In the genomic region with DNA sequence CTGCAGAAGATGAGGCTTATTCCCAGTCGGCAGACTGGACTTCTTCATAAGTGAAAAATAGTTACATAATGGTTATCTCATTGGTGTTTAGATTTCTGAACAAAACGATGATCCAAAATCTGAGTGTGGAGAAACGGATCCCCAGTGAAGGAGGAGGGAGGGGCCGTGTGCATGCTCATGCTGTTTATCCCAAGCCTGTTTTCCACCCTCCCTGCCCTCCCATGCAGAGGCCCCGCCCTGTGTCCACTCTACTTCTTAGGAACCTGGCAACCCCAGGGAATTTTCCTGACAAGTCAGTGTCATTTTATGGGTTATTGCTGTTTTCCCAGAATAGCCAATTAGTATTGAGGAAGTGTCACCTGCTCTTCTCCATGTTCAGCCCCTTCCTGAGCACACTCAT, we compare ENCODE assay signal across 17 cellular contexts.
DNase-seq lines count a peak whose midpoint lies in the region; ATAC-seq and TF ChIP-seq lines count a peak whose summit lies in the region.
"Had no signal": no experiment of that assay in that cellular context is flagged by ENCODE, and none has a peak within 500 bp of the region (broad histone marks: within the 10 kb centered on the region; RNA-seq: fewer than 3 reads in every experiment).

No MANE protein-coding gene starts in this region.

- H3K4me3 ChIP-seq in right atrium auricular region = no peak overlapping the region
- H3K4me3 ChIP-seq: gastrocnemius medialis, right lobe of liver had no signal

- peak overlapping the region; percentile 91 for H3K27ac Mint-ChIP-seq in activated T-cell treated with anti-CD3 and anti-CD28 coated beads, Interleukin-2, amount 50 U/mL, for 24 hours
- H3K27ac Mint-ChIP-seq in activated CD8-positive, alpha-beta T cell treated with anti-CD3 and anti-CD28 coated beads, Interleukin-2, amount 10 ng/mL, durations not matched to agents 7 days and 5 days = peak overlapping the region; percentile 50
- H3K27ac Mint-ChIP-seq in stimulated activated effector memory CD8-positive, alpha-beta T cell treated with anti-CD3 and anti-CD28 coated beads, Interleukin-12 subunit alpha, Interleukin-12 subunit beta, amount 100 ng/mL, for 72 hours = peak overlapping the region; percentile 96

- POLR2A ChIA-PET in activated CD8-positive, alpha-beta T cell treated with anti-CD3 and anti-CD28 coated beads, Interleukin-2, amount 10 ng/mL, durations not matched to agents 7 days and 5 days (lab: Charles Lee) = interaction anchor here (1.2 kb wide), 1 partner anchor 12 kb away, joined by 4 read pairs; no protein-coding TSS in a partner anchor

- H3K4me1 ChIP-seq in right atrium auricular region = peaks cover 0 to 55% of the 10 kb centered on the region in 2 donors
- H3K4me1 ChIP-seq: right lobe of liver had no signal

- no peak overlapping the region for H3K4me3 Mint-ChIP-seq in activated T-cell treated with anti-CD3 and anti-CD28 coated beads, Interleukin-2, amount 50 U/mL, for 24 hours
- no peak overlapping the region for H3K4me3 Mint-ChIP-seq in activated CD8-positive, alpha-beta T cell treated with anti-CD3 and anti-CD28 coated beads, Interleukin-2, amount 10 ng/mL, durations not matched to agents 7 days and 5 days
- H3K4me3 Mint-ChIP-seq in stimulated activated effector memory CD8-positive, alpha-beta T cell treated with anti-CD3 and anti-CD28 coated beads, Interleukin-12 subunit alpha, Interleukin-12 subunit beta, amount 100 ng/mL, for 72 hours = peak overlapping the region; percentile 40

- ATAC-seq in activated CD8-positive, alpha-beta T cell treated with anti-CD3 and anti-CD28 coated beads, Interleukin-2, amount 10 ng/mL, durations not matched to agents 7 days and 5 days = no peak
- ATAC-seq in stimulated activated effector memory CD8-positive, alpha-beta T cell treated with anti-CD3 and anti-CD28 coated beads, Interleukin-12 subunit alpha, Interleukin-12 subunit beta, amount 100 ng/mL, for 72 hours = no peak
- ATAC-seq in GM21619 (IDR thresholded peaks at IDR 0.05; ENCODE audit: unreplicated experiment) = no peak

- H3K36me3 ChIP-seq in right atrium auricular region = no peaks in the 10 kb centered on the region
- H3K36me3 ChIP-seq: gastrocnemius medialis, right lobe of liver had no signal

- H3K9me3 ChIP-seq in right atrium auricular region = no peaks in the 10 kb centered on the region
- H3K9me3 ChIP-seq: gastrocnemius medialis, right lobe of liver had no signal

- peaks cover 2% of the 10 kb centered on the region for H3K9me3 Mint-ChIP-seq in activated T-cell treated with anti-CD3 and anti-CD28 coated beads, Interleukin-2, amount 50 U/mL, for 24 hours
- no peaks in the 10 kb centered on the region for H3K9me3 Mint-ChIP-seq in activated CD8-positive, alpha-beta T cell treated with anti-CD3 and anti-CD28 coated beads, Interleukin-2, amount 10 ng/mL, durations not matched to agents 7 days and 5 days (ENCODE audit: insufficient read depth)
- H3K9me3 Mint-ChIP-seq in stimulated activated effector memory CD8-positive, alpha-beta T cell treated with anti-CD3 and anti-CD28 coated beads, Interleukin-12 subunit alpha, Interleukin-12 subunit beta, amount 100 ng/mL, for 72 hours = no peaks in the 10 kb centered on the region

- H3K4me1 Mint-ChIP-seq in activated T-cell treated with anti-CD3 and anti-CD28 coated beads, Interleukin-2, amount 50 U/mL, for 24 hours (ENCODE audit: low read depth) = peaks cover 96% of the 10 kb centered on the region
- peaks cover 91% of the 10 kb centered on the region for H3K4me1 Mint-ChIP-seq in activated CD8-positive, alpha-beta T cell treated with anti-CD3 and anti-CD28 coated beads, Interleukin-2, amount 10 ng/mL, durations not matched to agents 7 days and 5 days (ENCODE audit: low read depth)
- peaks cover 98% of the 10 kb centered on the region for H3K4me1 Mint-ChIP-seq in stimulated activated effector memory CD8-positive, alpha-beta T cell treated with anti-CD3 and anti-CD28 coated beads, Interleukin-12 subunit alpha, Interleukin-12 subunit beta, amount 100 ng/mL, for 72 hours

- H3K27me3 Mint-ChIP-seq in activated T-cell treated with anti-CD3 and anti-CD28 coated beads, Interleukin-2, amount 50 U/mL, for 24 hours = no peaks in the 10 kb centered on the region
- H3K27me3 Mint-ChIP-seq in activated CD8-positive, alpha-beta T cell treated with anti-CD3 and anti-CD28 coated beads, Interleukin-2, amount 10 ng/mL, durations not matched to agents 7 days and 5 days (ENCODE audit: low read depth) = no peaks in the 10 kb centered on the region

- peaks cover 98% of the 10 kb centered on the region for H3K36me3 Mint-ChIP-seq in activated T-cell treated with anti-CD3 and anti-CD28 coated beads, Interleukin-2, amount 50 U/mL, for 24 hours (ENCODE audit: low read depth)
- H3K36me3 Mint-ChIP-seq in activated CD8-positive, alpha-beta T cell treated with anti-CD3 and anti-CD28 coated beads, Interleukin-2, amount 10 ng/mL, durations not matched to agents 7 days and 5 days (ENCODE audit: low read depth) = peaks cover 94% of the 10 kb centered on the region
- H3K36me3 Mint-ChIP-seq in stimulated activated effector memory CD8-positive, alpha-beta T cell treated with anti-CD3 and anti-CD28 coated beads, Interleukin-12 subunit alpha, Interleukin-12 subunit beta, amount 100 ng/mL, for 72 hours = no peaks in the 10 kb centered on the region

- peak overlapping the region; percentile 46 to 78 for H3K27ac ChIP-seq in right atrium auricular region
- H3K27ac ChIP-seq: right lobe of liver had no signal

- CTCF ChIA-PET in activated CD8-positive, alpha-beta T cell treated with anti-CD3 and anti-CD28 coated beads, Interleukin-2, amount 10 ng/mL, durations not matched to agents 7 days and 5 days (lab: Charles Lee) = no interaction called here

- no peak for DNase-seq in activated T-cell treated with anti-CD3 and anti-CD28 coated beads, Interleukin-2, amount 50 U/mL, for 24 hours
- DNase-seq in activated T-cell treated with anti-CD3 and anti-CD28 coated beads for 4 hours (no peak), right atrium auricular region (ENCODE audit: low spot score) (no peak), Ammon's horn (ENCODE audit: low spot score) (no peak)
- no peak for DNase-seq in activated CD8-positive, alpha-beta T cell treated with anti-CD3 and anti-CD28 coated beads, Interleukin-2, amount 10 ng/mL, durations not matched to agents 7 days and 5 days
- DNase-seq in stimulated activated effector memory CD8-positive, alpha-beta T cell treated with anti-CD3 and anti-CD28 coated beads, Interleukin-12 subunit alpha, Interleukin-12 subunit beta, amount 100 ng/mL, for 72 hours (ENCODE audit: low spot score in 2 of 2) = no peak
- no peak for DNase-seq in stimulated activated naive CD4-positive, alpha-beta T cell (lab: John Stamatoyannopoulos, UW)
- DNase-seq: ACHN; activated CD8-positive, alpha-beta memory T cell treated with anti-CD3 and anti-CD28 coated beads for 24 hours; activated gamma-delta T cell treated with Interleukin-2 at 50 U/mL for 16 hours; Calu3; caudate nucleus; mammary epithelial cell; NCI-H1694; right lobe of liver had no signal

- no peaks in the 10 kb centered on the region for H3K27me3 ChIP-seq in right atrium auricular region
- H3K27me3 ChIP-seq: gastrocnemius medialis, right lobe of liver had no signal

- no peak for TF ChIP-seq CTCF in right atrium auricular region (IDR thresholded peaks at IDR 0.05)
